ENCODE assay signal across 9 cellular contexts in genomic region chrX:48531359-48531954, GRCh38. TPM values are rescaled to one million over a fixed set of nuclear protein-coding genes. Genes with fewer than 3 reads are reported as not detected.
A peak's percentile ranks its signal among the peaks of the same experiment; 100 is the strongest.
DNase-seq lines count a peak whose midpoint lies in the region; ATAC-seq and TF ChIP-seq lines count a peak whose summit lies in the region.
"Had no signal": no experiment of that assay in that cellular context is flagged by ENCODE, and none has a peak within 500 bp of the region (broad histone marks: within the 10 kb centered on the region; RNA-seq: fewer than 3 reads in every experiment).

No MANE protein-coding gene starts in this region.

- CTCF ChIA-PET in PC-9 (lab: Charles Lee): no interaction called here

- ATAC-seq in GM21737 (IDR thresholded peaks at IDR 0.05; ENCODE audit: unreplicated experiment): no peak
- ATAC-seq in GM19452 (IDR thresholded peaks at IDR 0.05; ENCODE audit: unreplicated experiment): no peak

- peaks cover 3% of the 10 kb centered on the region for H3K4me1 Mint-ChIP-seq in neural crest cell

- peak overlapping the region; percentile 67 for H3K27ac ChIP-seq in PC-9
- H3K27ac ChIP-seq in WERI-Rb-1: no peak overlapping the region

- H4K20me1 ChIP-seq in PC-9 (ENCODE audit: insufficient read depth): no peaks in the 10 kb centered on the region

- TSS peak; percentile 79 for BruUV-seq in PC-9 (replicated peaks; lab: Mats Ljungman, UMichigan)

- no peaks in the 10 kb centered on the region for H3K36me3 ChIP-seq in PC-9 (ENCODE audit: low read depth)
- H3K36me3 ChIP-seq in WERI-Rb-1: peaks cover 22% of the 10 kb centered on the region

- no peak overlapping the region for H2AFZ ChIP-seq in PC-9

- no peaks in the 10 kb centered on the region for H3K79me2 ChIP-seq in PC-9 (ENCODE audit: low read depth)

- DNase-seq in DMS 273 (lab: John Stamatoyannopoulos, UW; ENCODE audit: unreplicated experiment) (peak; percentile 49), PC-9 (peak in 1 of 2 experiments; percentile 59), dedifferentiated amniotic fluid mesenchymal stem cell (ENCODE audit: extremely low spot score) (peak; percentile 31), neural crest cell (ENCODE audit: low read depth, low spot score) (no peak), WERI-Rb-1 (no peak), COR-L47 (lab: John Stamatoyannopoulos, UW) (no peak)
- DNase-seq: stimulated activated CD4-positive, alpha-beta T cell treated with anti-CD3 and anti-CD28 coated beads, Interleukin-4, amount 100 ng/mL, for 24 hours had no signal

- POLR2A ChIA-PET in PC-9 (lab: Charles Lee; ENCODE audit: unreplicated experiment): no interaction called here

- peaks cover 18% of the 10 kb centered on the region for H3K36me3 Mint-ChIP-seq in neural crest cell (ENCODE audit: low read depth)

- peak overlapping the region; percentile 28 for H3K27ac Mint-ChIP-seq in neural crest cell (ENCODE audit: unreplicated experiment)

- H3K4me3 ChIP-seq in PC-9: no peak overlapping the region
- no peak overlapping the region for H3K4me3 ChIP-seq in WERI-Rb-1 (ENCODE audit: low read depth, low read length)

- peaks cover 9% of the 10 kb centered on the region for H3K9me3 Mint-ChIP-seq in neural crest cell

- H3K27me3 ChIP-seq in PC-9 (ENCODE audit: insufficient read depth, low read depth) (no peaks in the 10 kb centered on the region), WERI-Rb-1 (ENCODE audit: insufficient read depth, low read depth, severe bottlenecking) (no peaks in the 10 kb centered on the region)

- H3F3A ChIP-seq in PC-9 (ENCODE audit: insufficient read depth, low read depth): no peaks in the 10 kb centered on the region

- no peaks in the 10 kb centered on the region; the same call in 1 of the 2 replicates for H3K4me1 ChIP-seq in PC-9 (replicated peaks; ENCODE audit: insufficient read depth)

- H3K4me3 Mint-ChIP-seq in neural crest cell: no peak overlapping the region

- peak overlapping the region; percentile 28; the same call in 1 of the 2 replicates for H3K4me2 ChIP-seq in PC-9

- H3K9me2 ChIP-seq in PC-9 (ENCODE audit: insufficient read depth): no peaks in the 10 kb centered on the region

- no peak for TF ChIP-seq CTCF in PC-9 (conservative IDR thresholded peaks at IDR 0.05)
- no peak for TF ChIP-seq CTCF in neural crest cell (conservative IDR thresholded peaks at IDR 0.05)
- no peak for TF ChIP-seq CTCF in WERI-Rb-1 (IDR thresholded peaks at IDR 0.05; ENCODE audit: low read depth, low read length)

- intact Hi-C loops in PC-9 (cut with micrococcal nuclease; ENCODE audit: unreplicated experiment): no loop called here

- no peaks in the 10 kb centered on the region for H3K27me3 Mint-ChIP-seq in neural crest cell (ENCODE audit: low read depth)

- H3K9me3 ChIP-seq in PC-9 (ENCODE audit: insufficient read depth, low read depth) (no peaks in the 10 kb centered on the region), WERI-Rb-1 (ENCODE audit: severe bottlenecking) (no peaks in the 10 kb centered on the region)

RNA-seq across cellular contexts. Expression of gene TBC1D25, which starts 8.1 kb away (rescaled TPM):
- 7.4 and 9.0 TPM in 2 replicates for total RNA-seq in PC-9 (2021)
- total RNA-seq in neural crest cell: 9.1 and 12.0 TPM in 2 replicates

RNA-seq across cellular contexts. Expression of gene EBP, which starts 9.8 kb away (rescaled TPM):
- total RNA-seq in PC-9 (2021) (88.1 and 113 TPM in 2 replicates), neural crest cell (155 and 168 TPM in 2 replicates)

RNA-seq across cellular contexts. Expression of gene PORCN, which starts 22.7 kb away (rescaled TPM):
- total RNA-seq in PC-9 (2021) (11.9 and 14.1 TPM in 2 replicates), neural crest cell (13.0 and 14.2 TPM in 2 replicates)

RNA-seq across cellular contexts. Expression of gene RBM3, which starts 42.8 kb away (rescaled TPM):
- total RNA-seq in PC-9 (2021): 120 and 134 TPM in 2 replicates
- 248 and 261 TPM in 2 replicates for total RNA-seq in neural crest cell

RNA-seq across cellular contexts. Expression of gene FTSJ1, which starts 55.5 kb away (rescaled TPM):
- total RNA-seq in PC-9 (2021) (35.7 and 44.0 TPM in 2 replicates), neural crest cell (42.2 and 45.8 TPM in 2 replicates)

Comparison
In these comparisons a context has a peak if more than half of its experiments do, and no peak if none do; other contexts are left out.
1. DNase-seq: peak in DMS 273 (single experiment) and dedifferentiated amniotic fluid mesenchymal stem cell (single experiment); none in neural crest cell (single experiment), WERI-Rb-1 (single experiment) and COR-L47 (single experiment).